ENCODE assay signal across 1 cellular context in the genomic region with DNA sequence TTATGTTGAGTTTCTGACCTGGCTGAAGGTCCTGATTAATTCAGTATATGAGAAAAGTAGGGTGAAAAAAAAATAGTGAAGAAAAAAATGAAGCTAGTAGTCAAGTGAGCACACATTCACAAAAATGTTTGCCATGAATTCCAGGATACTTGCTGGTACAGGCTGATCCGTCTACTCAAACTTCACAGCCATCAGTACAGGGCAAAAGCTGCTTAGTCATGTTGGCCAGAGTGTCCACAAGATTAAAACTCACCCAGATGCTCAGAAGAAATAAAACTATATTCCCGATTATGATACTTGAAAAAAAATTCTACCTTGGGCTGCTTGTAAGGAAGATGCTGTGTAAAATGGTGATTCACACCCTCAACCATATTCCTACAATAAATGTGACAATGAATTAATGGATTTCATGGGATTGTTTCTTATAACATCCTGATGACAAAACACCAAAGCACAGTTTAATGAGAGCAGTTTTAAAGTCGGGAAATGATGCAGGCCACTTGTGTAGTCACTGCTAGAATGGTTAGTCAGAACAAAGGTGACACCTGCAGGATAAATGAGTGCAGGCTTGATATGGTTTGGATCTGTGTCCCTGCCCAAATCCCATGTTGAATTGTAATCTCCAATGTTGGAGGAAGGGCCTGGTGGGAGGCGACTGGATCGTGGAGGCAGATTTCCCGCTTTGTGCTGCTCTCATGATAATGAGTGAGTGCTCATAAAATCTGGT.
TF ChIP-seq lines count a peak whose summit lies in the region.

No MANE protein-coding gene starts in this region.

TF ChIP-seq in K562, 482 proteins besides CTCF, POLR2A, EP300 and RAD21:
- no peak for TF ChIP-seq ZNF76 (CRISPR knock-in tag; IDR thresholded peaks at IDR 0.05; ENCODE audit: borderline replicate concordance)
- no peak for TF ChIP-seq HEY1 (CRISPR knock-in tag; IDR thresholded peaks at IDR 0.05; ENCODE audit: borderline replicate concordance)
- TF ChIP-seq, protein P1, sequence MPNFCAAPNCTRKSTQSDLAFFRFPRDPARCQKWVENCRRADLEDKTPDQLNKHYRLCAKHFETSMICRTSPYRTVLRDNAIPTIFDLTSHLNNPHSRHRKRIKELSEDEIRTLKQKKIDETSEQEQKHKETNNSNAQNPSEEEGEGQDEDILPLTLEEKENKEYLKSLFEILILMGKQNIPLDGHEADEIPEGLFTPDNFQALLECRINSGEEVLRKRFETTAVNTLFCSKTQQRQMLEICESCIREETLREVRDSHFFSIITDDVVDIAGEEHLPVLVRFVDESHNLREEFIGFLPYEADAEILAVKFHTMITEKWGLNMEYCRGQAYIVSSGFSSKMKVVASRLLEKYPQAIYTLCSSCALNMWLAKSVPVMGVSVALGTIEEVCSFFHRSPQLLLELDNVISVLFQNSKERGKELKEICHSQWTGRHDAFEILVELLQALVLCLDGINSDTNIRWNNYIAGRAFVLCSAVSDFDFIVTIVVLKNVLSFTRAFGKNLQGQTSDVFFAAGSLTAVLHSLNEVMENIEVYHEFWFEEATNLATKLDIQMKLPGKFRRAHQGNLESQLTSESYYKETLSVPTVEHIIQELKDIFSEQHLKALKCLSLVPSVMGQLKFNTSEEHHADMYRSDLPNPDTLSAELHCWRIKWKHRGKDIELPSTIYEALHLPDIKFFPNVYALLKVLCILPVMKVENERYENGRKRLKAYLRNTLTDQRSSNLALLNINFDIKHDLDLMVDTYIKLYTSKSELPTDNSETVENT (CRISPR knock-in tag; IDR thresholded peaks at IDR 0.05), result no peak
- TF ChIP-seq C11orf30 (IDR thresholded peaks at IDR 0.05; ENCODE audit: low read depth), result peak; percentile 36; the same call in 1 of the 2 replicates
- TF ChIP-seq ZNF589 (CRISPR knock-in tag; IDR thresholded peaks at IDR 0.05; ENCODE audit: low read depth), result no peak
- TF ChIP-seq BCL6 (CRISPR knock-in tag; IDR thresholded peaks at IDR 0.05), result no peak
- no peak for TF ChIP-seq NFIX (CRISPR knock-in tag; IDR thresholded peaks at IDR 0.05; ENCODE audit: low read depth)
- no peak for TF ChIP-seq RBM34 (IDR thresholded peaks at IDR 0.05; ENCODE audit: borderline replicate concordance, insufficient read depth, low read length)
- no peak for TF ChIP-seq SNAPC5 (CRISPR knock-in tag; IDR thresholded peaks at IDR 0.05)
- no peak for TF ChIP-seq FOS (IDR thresholded peaks at IDR 0.05; ENCODE audit: extremely low read depth, insufficient read length)
- no peak for TF ChIP-seq KDM4B (IDR thresholded peaks at IDR 0.05; ENCODE audit: borderline replicate concordance in 2 of 2, low read depth in 1 of 2)
- TF ChIP-seq RFX1 (IDR thresholded peaks at IDR 0.05), result no peak
- TF ChIP-seq SNRNP70 (optimal IDR thresholded peaks at IDR 0.05; ENCODE audit: low read depth, low read length), result no peak
- peak; percentile 18; the same call in 1 of the 2 replicates for TF ChIP-seq ZNF316 (IDR thresholded peaks at IDR 0.05)
- TF ChIP-seq NONO (IDR thresholded peaks at IDR 0.05; ENCODE audit: low read depth in 2 of 2, low read length in 1 of 2), result no peak
- TF ChIP-seq NFE2 (IDR thresholded peaks at IDR 0.05; ENCODE audit: low read depth), result peak; percentile 38; the same call in 1 of the 2 replicates
- TF ChIP-seq ZNF395 (CRISPR knock-in tag; IDR thresholded peaks at IDR 0.05), result no peak
- no peak for TF ChIP-seq E2F6 (IDR thresholded peaks at IDR 0.05; ENCODE audit: borderline replicate concordance in 1 of 2, extremely low read depth in 1 of 2, insufficient read depth in 1 of 2, insufficient read length in 1 of 2, low read depth in 1 of 2, low read length in 1 of 2, poor library complexity in 1 of 2, severe bottlenecking in 1 of 2)
- no peak for TF ChIP-seq ARHGAP35 (IDR thresholded peaks at IDR 0.05; ENCODE audit: partially characterized antibody)
- no peak for TF ChIP-seq KLF16 (IDR thresholded peaks at IDR 0.05)
- TF ChIP-seq, protein P2, sequence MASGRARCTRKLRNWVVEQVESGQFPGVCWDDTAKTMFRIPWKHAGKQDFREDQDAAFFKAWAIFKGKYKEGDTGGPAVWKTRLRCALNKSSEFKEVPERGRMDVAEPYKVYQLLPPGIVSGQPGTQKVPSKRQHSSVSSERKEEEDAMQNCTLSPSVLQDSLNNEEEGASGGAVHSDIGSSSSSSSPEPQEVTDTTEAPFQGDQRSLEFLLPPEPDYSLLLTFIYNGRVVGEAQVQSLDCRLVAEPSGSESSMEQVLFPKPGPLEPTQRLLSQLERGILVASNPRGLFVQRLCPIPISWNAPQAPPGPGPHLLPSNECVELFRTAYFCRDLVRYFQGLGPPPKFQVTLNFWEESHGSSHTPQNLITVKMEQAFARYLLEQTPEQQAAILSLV (tag; IDR thresholded peaks at IDR 0.05), result no peak
- TF ChIP-seq ID3 (CRISPR knock-in tag; IDR thresholded peaks at IDR 0.05), result no peak
- TF ChIP-seq ID3 (tag; IDR thresholded peaks at IDR 0.05), result no peak
- no peak for TF ChIP-seq ARID3B (CRISPR knock-in tag; IDR thresholded peaks at IDR 0.05; ENCODE audit: borderline replicate concordance)
- TF ChIP-seq MAFG (tag; conservative IDR thresholded peaks at IDR 0.05), result peak; percentile 48
- TF ChIP-seq ATF7 (IDR thresholded peaks at IDR 0.05), result no peak
- TF ChIP-seq MCM2 (IDR thresholded peaks at IDR 0.05; ENCODE audit: low read depth), result no peak
- no peak for TF ChIP-seq PYGO2 (tag; IDR thresholded peaks at IDR 0.05)
- TF ChIP-seq ESRRA (IDR thresholded peaks at IDR 0.05; ENCODE audit: borderline replicate concordance, low read depth), result no peak
- TF ChIP-seq, protein P3, sequence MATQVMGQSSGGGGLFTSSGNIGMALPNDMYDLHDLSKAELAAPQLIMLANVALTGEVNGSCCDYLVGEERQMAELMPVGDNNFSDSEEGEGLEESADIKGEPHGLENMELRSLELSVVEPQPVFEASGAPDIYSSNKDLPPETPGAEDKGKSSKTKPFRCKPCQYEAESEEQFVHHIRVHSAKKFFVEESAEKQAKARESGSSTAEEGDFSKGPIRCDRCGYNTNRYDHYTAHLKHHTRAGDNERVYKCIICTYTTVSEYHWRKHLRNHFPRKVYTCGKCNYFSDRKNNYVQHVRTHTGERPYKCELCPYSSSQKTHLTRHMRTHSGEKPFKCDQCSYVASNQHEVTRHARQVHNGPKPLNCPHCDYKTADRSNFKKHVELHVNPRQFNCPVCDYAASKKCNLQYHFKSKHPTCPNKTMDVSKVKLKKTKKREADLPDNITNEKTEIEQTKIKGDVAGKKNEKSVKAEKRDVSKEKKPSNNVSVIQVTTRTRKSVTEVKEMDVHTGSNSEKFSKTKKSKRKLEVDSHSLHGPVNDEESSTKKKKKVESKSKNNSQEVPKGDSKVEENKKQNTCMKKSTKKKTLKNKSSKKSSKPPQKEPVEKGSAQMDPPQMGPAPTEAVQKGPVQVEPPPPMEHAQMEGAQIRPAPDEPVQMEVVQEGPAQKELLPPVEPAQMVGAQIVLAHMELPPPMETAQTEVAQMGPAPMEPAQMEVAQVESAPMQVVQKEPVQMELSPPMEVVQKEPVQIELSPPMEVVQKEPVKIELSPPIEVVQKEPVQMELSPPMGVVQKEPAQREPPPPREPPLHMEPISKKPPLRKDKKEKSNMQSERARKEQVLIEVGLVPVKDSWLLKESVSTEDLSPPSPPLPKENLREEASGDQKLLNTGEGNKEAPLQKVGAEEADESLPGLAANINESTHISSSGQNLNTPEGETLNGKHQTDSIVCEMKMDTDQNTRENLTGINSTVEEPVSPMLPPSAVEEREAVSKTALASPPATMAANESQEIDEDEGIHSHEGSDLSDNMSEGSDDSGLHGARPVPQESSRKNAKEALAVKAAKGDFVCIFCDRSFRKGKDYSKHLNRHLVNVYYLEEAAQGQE (CRISPR knock-in tag; IDR thresholded peaks at IDR 0.05; ENCODE audit: low read depth), result no peak
- TF ChIP-seq, protein P4, sequence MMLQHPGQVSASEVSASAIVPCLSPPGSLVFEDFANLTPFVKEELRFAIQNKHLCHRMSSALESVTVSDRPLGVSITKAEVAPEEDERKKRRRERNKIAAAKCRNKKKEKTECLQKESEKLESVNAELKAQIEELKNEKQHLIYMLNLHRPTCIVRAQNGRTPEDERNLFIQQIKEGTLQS (IDR thresholded peaks at IDR 0.05), result no peak
- TF ChIP-seq, protein P4 (CRISPR knock-in tag; conservative IDR thresholded peaks at IDR 0.05), result no peak
- no peak for TF ChIP-seq ETV6 (IDR thresholded peaks at IDR 0.05; ENCODE audit: borderline replicate concordance in 1 of 2, low read depth in 2 of 2, low read length in 1 of 2)
- no peak for TF ChIP-seq ETV6 (CRISPR knock-in tag; IDR thresholded peaks at IDR 0.05; ENCODE audit: borderline replicate concordance)
